Comparison of ENCODE assay signal across 29 cellular contexts in the genomic region with DNA sequence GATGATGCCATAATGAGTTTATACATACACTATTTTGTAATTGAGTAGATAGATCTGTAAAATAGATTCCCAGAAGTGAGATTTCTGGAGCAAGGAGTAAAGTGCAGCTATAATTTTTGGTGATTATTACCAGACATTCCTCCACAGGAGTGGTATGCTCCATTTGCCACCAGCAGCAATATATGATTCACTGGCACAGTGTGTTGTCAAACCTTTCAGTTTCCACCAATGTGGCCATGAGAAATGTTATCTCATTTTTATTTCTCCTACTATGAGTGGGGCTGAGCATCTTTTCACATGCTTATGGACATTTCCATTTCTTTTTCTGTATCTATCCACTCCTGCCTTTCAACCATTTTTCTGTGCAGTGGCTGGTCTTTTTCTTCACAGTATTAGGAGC.
"Had no signal": no experiment of that assay in that cellular context is flagged by ENCODE, and none has a peak within 500 bp of the region (broad histone marks: within the 10 kb centered on the region; RNA-seq: fewer than 3 reads in every experiment).

No MANE protein-coding gene starts in this region.

- H3K4me3 Mint-ChIP-seq: activated CD4-positive, alpha-beta memory T cell treated with anti-CD3 and anti-CD28 coated beads, Interleukin-2, amount 10 ng/mL, durations not matched to agents 7 days and 5 days; activated naive CD4-positive, alpha-beta T cell treated with anti-CD3 and anti-CD28 coated beads for 36 hours; activated naive CD8-positive, alpha-beta T cell treated with anti-CD3 and anti-CD28 coated beads, Interleukin-2, amount 10 ng/mL, durations not matched to agents 7 days and 5 days; WTC11 had no signal

- H3K36me3 ChIP-seq: adrenal gland, breast epithelium, MG63, SJCRH30 had no signal

- H3K4me3 ChIP-seq: adrenal gland, body of pancreas, breast epithelium, coronary artery, MG63, SJCRH30, SK-N-MC had no signal

- H3K9me3 Mint-ChIP-seq: activated naive CD8-positive, alpha-beta T cell treated with anti-CD3 and anti-CD28 coated beads, Interleukin-2, amount 10 ng/mL, durations not matched to agents 7 days and 5 days had no signal

- H3K27ac ChIP-seq: adrenal gland, body of pancreas, breast epithelium, coronary artery, SJCRH30, SK-N-MC had no signal

- ATAC-seq: activated CD4-positive, CD25-positive, alpha-beta regulatory T cell treated with anti-CD3 and anti-CD28 coated beads, Interleukin-2, amount 50 U/mL, for 24 hours; body of pancreas; WTC11 had no signal

- H3K4me1 Mint-ChIP-seq: activated CD4-positive, alpha-beta memory T cell treated with anti-CD3 and anti-CD28 coated beads, Interleukin-2, amount 10 ng/mL, durations not matched to agents 7 days and 5 days; activated naive CD8-positive, alpha-beta T cell treated with anti-CD3 and anti-CD28 coated beads, Interleukin-2, amount 10 ng/mL, durations not matched to agents 7 days and 5 days had no signal

- H3K27ac Mint-ChIP-seq: activated CD4-positive, alpha-beta memory T cell treated with anti-CD3 and anti-CD28 coated beads, Interleukin-2, amount 10 ng/mL, durations not matched to agents 7 days and 5 days; activated naive CD4-positive, alpha-beta T cell treated with anti-CD3 and anti-CD28 coated beads for 36 hours; activated naive CD8-positive, alpha-beta T cell treated with anti-CD3 and anti-CD28 coated beads, Interleukin-2, amount 10 ng/mL, durations not matched to agents 7 days and 5 days; WTC11 had no signal

- H3K9me3 ChIP-seq: adrenal gland, body of pancreas, breast epithelium, MG63, SJCRH30 had no signal

- FAIRE-seq: astrocyte, TTC549 had no signal

- DNase-seq: activated CD4-positive, alpha-beta memory T cell treated with anti-CD3 and anti-CD28 coated beads, Interleukin-2, amount 10 ng/mL, durations not matched to agents 7 days and 5 days; activated CD4-positive, alpha-beta T cell treated with anti-CD3 and anti-CD28 coated beads for 4 hours; activated gamma-delta T cell treated with Interleukin-2 at 50 U/mL for 16 hours; activated naive CD4-positive, alpha-beta T cell treated with anti-CD3 and anti-CD28 coated beads for 36 hours; activated naive CD8-positive, alpha-beta T cell treated with anti-CD3 and anti-CD28 coated beads, Interleukin-2, amount 10 ng/mL, durations not matched to agents 7 days and 5 days; adrenal gland; body of pancreas; Kasumi-1; KG1; MG63; NCI-H1048; NCI-H1105 treated with DMSO at 0.1 percent for 48 hours; NCI-H1436; NCI-H1694; NCI-H2029 treated with DMSO at 0.1 percent for 48 hours; NCI-H2107; NCI-H2171; NCI-H510A; NCI-H526; NCI-H748 treated with DMSO at 0.1 percent for 48 hours; SHP77; SJCRH30 had no signal

- H3K36me3 Mint-ChIP-seq: activated naive CD8-positive, alpha-beta T cell treated with anti-CD3 and anti-CD28 coated beads, Interleukin-2, amount 10 ng/mL, durations not matched to agents 7 days and 5 days had no signal

- H3K4me1 ChIP-seq: adrenal gland, body of pancreas, breast epithelium, SJCRH30 had no signal

- H3K27me3 ChIP-seq: adrenal gland, body of pancreas, breast epithelium, MG63, SJCRH30 had no signal
